Comparison of ENCODE assay signal across 31 cellular contexts in genomic region chrX:129249563-129249962, GRCh38.
"Had no signal": no experiment of that assay in that cellular context is flagged by ENCODE, and none has a peak within 500 bp of the region (broad histone marks: within the 10 kb centered on the region; RNA-seq: fewer than 3 reads in every experiment).

No MANE protein-coding gene starts in this region.

- H3K9me3 Mint-ChIP-seq: natural killer cell, type B pancreatic cell had no signal

- ATAC-seq: natural killer cell; psoas muscle; right cardiac atrium; sciatic nerve; stimulated activated memory B cell treated with anti-CD40 and anti-IgM and Interleukin-4, amounts not matched to agents 10 μg/mL and 1 μg/mL and 100 μg/mL, for 72 hours; stimulated activated naive CD8-positive, alpha-beta T cell treated with anti-CD3 and anti-CD28 coated beads, Interleukin-15, amount 100 ng/mL, for 72 hours; stimulated activated naive CD8-positive, alpha-beta T cell treated with anti-CD3 and anti-CD28 coated beads, Interleukin-15, Interleukin-2, amounts not matched to agents 100 U/mL and 50 U/mL, for 24 hours; upper lobe of right lung had no signal

- H3K36me3 ChIP-seq: neural progenitor cell, ovary, spleen, suprapubic skin, tibial artery, transverse colon, upper lobe of right lung, uterus had no signal

- H3K27me3 Mint-ChIP-seq: progenitor cell of endocrine pancreas; stimulated activated memory B cell treated with anti-CD40 and anti-IgM and Interleukin-4, amounts not matched to agents 10 μg/mL and 1 μg/mL and 100 μg/mL, for 72 hours; stimulated activated naive CD8-positive, alpha-beta T cell treated with anti-CD3 and anti-CD28 coated beads, Interleukin-15, amount 100 ng/mL, for 72 hours; type B pancreatic cell had no signal

- H3K9ac ChIP-seq: neural progenitor cell, parathyroid adenoma had no signal

- H3K4me2 ChIP-seq: neural progenitor cell, smooth muscle cell had no signal

- H3K9me3 ChIP-seq: ovary, psoas muscle, suprapubic skin, testis, tibial artery, transverse colon, upper lobe of right lung, uterus had no signal

- H3K27ac Mint-ChIP-seq: natural killer cell; nephron; neural progenitor cell; progenitor cell of endocrine pancreas; stimulated activated memory B cell treated with anti-CD40 and anti-IgM and Interleukin-4, amounts not matched to agents 10 μg/mL and 1 μg/mL and 100 μg/mL, for 72 hours; stimulated activated naive CD8-positive, alpha-beta T cell treated with anti-CD3 and anti-CD28 coated beads, Interleukin-15, amount 100 ng/mL, for 72 hours; type B pancreatic cell had no signal

- H2AFZ ChIP-seq: neural progenitor cell, parathyroid adenoma had no signal

- H3K36me3 Mint-ChIP-seq: natural killer cell; neural progenitor cell; stimulated activated memory B cell treated with anti-CD40 and anti-IgM and Interleukin-4, amounts not matched to agents 10 μg/mL and 1 μg/mL and 100 μg/mL, for 72 hours; type B pancreatic cell had no signal

- H3K27ac ChIP-seq: neural progenitor cell, ovary, parathyroid adenoma, psoas muscle, skin epidermis, spleen, suprapubic skin, testis, tibial artery, transverse colon, upper lobe of right lung, uterus had no signal

- H3K4me1 Mint-ChIP-seq: natural killer cell; nephron; stimulated activated memory B cell treated with anti-CD40 and anti-IgM and Interleukin-4, amounts not matched to agents 10 μg/mL and 1 μg/mL and 100 μg/mL, for 72 hours; stimulated activated naive CD8-positive, alpha-beta T cell treated with anti-CD3 and anti-CD28 coated beads, Interleukin-15, amount 100 ng/mL, for 72 hours had no signal

- H3K4me1 ChIP-seq: neural progenitor cell, parathyroid adenoma, psoas muscle, spleen, suprapubic skin, testis, tibial artery, transverse colon, upper lobe of right lung, uterus had no signal

- H3K27me3 ChIP-seq: neural progenitor cell, ovary, spleen, suprapubic skin, testis, tibial artery, transverse colon, upper lobe of right lung, uterus had no signal

- H3K4me3 Mint-ChIP-seq: natural killer cell; nephron; neural progenitor cell; stimulated activated memory B cell treated with anti-CD40 and anti-IgM and Interleukin-4, amounts not matched to agents 10 μg/mL and 1 μg/mL and 100 μg/mL, for 72 hours; stimulated activated naive CD8-positive, alpha-beta T cell treated with anti-CD3 and anti-CD28 coated beads, Interleukin-15, amount 100 ng/mL, for 72 hours; type B pancreatic cell had no signal

- H3K4me3 ChIP-seq: neural progenitor cell, ovary, psoas muscle, skin epidermis, smooth muscle cell, spleen, suprapubic skin, testis, tibial artery, transverse colon, upper lobe of right lung, uterus had no signal

- DNase-seq: natural killer cell; occipital lobe; ovary; posterior cingulate gyrus; psoas muscle; right cardiac atrium; spleen; stimulated activated CD4-positive, alpha-beta T cell treated with anti-CD3 and anti-CD28 coated beads, Interleukin-12 subunit alpha, Interleukin-12 subunit beta, amount 100 ng/mL, for 4 hours; stimulated activated CD4-positive, alpha-beta T cell treated with anti-CD3 and anti-CD28 coated beads, Interleukin-1b, Interleukin-23, amount 100 ng/mL, for 48 hours; stimulated activated CD4-positive, alpha-beta T cell treated with anti-CD3 and anti-CD28 coated beads, Interleukin-4, amount 100 ng/mL, for 1 hour; stimulated activated CD4-positive, alpha-beta T cell treated with anti-CD3 and anti-CD28 coated beads, Interleukin-4, amount 100 ng/mL, for 4 hours; stimulated activated CD8-positive, alpha-beta memory T cell treated with anti-CD3 and anti-CD28 coated beads, Interleukin-4, amount 100 ng/mL, for 48 hours; stimulated activated naive CD4-positive, alpha-beta T cell; stimulated activated naive CD8-positive, alpha-beta T cell treated with anti-CD3 and anti-CD28 coated beads, Interleukin-15, amount 100 ng/mL, for 72 hours; stimulated activated naive CD8-positive, alpha-beta T cell treated with anti-CD3 and anti-CD28 coated beads, Interleukin-15, Interleukin-2, amounts not matched to agents 100 U/mL and 50 U/mL, for 24 hours; substantia nigra; testis; tibial artery; transverse colon; upper lobe of right lung; uterus had no signal

- H3K79me2 ChIP-seq: parathyroid adenoma had no signal
